ENCODE assay signal across 10 cellular contexts in the genomic region with DNA sequence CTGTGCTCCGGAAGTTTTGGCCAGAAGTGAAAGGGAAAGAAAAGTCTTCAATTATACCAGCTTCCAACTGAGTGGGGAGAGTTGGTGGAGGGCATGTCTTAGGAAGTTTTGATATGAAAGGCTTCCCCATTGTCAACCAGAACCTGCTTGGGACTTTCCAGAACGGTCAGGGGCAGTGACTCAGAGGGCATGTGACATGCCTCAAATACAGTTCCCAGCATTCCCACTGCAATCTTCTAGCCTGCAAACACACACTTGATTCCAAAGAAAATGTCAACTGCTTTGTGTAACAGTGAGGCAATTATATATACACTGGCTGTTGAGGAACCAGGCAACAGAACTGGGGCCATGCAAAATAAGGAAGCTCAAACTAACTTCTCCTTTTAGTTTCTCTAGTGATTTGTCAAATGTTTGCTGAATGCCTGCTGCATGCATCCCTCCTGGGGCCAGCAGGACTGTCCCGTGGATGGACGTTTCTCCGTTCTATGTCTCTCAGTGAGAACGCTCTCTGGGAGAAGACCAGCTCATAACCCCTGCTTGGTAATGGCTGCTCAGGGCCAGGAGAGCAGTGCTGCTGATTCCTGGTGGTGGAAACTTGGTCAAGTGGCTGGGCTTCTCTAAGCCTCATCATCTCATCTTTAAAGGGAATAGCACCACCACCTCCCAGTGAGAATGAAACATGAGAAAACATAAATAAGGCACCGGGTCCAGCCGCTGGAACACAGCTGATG. TPM values are rescaled to one million over a fixed set of nuclear protein-coding genes. Genes with fewer than 3 reads are reported as not detected.
A peak's percentile ranks its signal among the peaks of the same experiment; 100 is the strongest.
DNase-seq lines count a peak whose midpoint lies in the region; ATAC-seq and TF ChIP-seq lines count a peak whose summit lies in the region.
"Had no signal": no experiment of that assay in that cellular context is flagged by ENCODE, and none has a peak within 500 bp of the region (broad histone marks: within the 10 kb centered on the region; RNA-seq: fewer than 3 reads in every experiment).

No MANE protein-coding gene starts in this region.

- ATAC-seq in HG03460 (IDR thresholded peaks at IDR 0.05; ENCODE audit: unreplicated experiment) = peak; percentile 60
- ATAC-seq in activated CD8-positive, alpha-beta T cell treated with anti-CD3 and anti-CD28 coated beads, Interleukin-2, amount 10 ng/mL, durations not matched to agents 7 days and 5 days = no peak

- no peak overlapping the region for H2BK15ac ChIP-seq in mesendoderm (replicated peaks; ENCODE audit: low read depth)

- H3K4ac ChIP-seq in mesendoderm (ENCODE audit: low read depth, low read length) = no peak overlapping the region

- no peaks in the 10 kb centered on the region for H3K27me3 Mint-ChIP-seq in T-helper 1 cell treated with Interleukin-12 subunit alpha and Interleukin-12 subunit beta and Interleukin-4 antibody, amounts not matched to agents 30 μg/mL and 1 μg/mL, for 36 hours (ENCODE audit: low read depth)
- H3K27me3 Mint-ChIP-seq in activated CD8-positive, alpha-beta T cell treated with anti-CD3 and anti-CD28 coated beads, Interleukin-2, amount 10 ng/mL, durations not matched to agents 7 days and 5 days (ENCODE audit: low read depth) = no peaks in the 10 kb centered on the region

- H3K36me3 Mint-ChIP-seq in T-helper 1 cell treated with Interleukin-12 subunit alpha and Interleukin-12 subunit beta and Interleukin-4 antibody, amounts not matched to agents 30 μg/mL and 1 μg/mL, for 36 hours (ENCODE audit: low read depth) = peaks cover 52% of the 10 kb centered on the region
- H3K36me3 Mint-ChIP-seq in activated CD8-positive, alpha-beta T cell treated with anti-CD3 and anti-CD28 coated beads, Interleukin-2, amount 10 ng/mL, durations not matched to agents 7 days and 5 days (ENCODE audit: low read depth) = peaks cover 65% of the 10 kb centered on the region

- WGBS in mesendoderm (ENCODE audit: extremely low coverage, insufficient coverage, low lambda C conversion rate) = no CpG with 5 or more reads among the region's 8 CpGs

- peaks cover 33% of the 10 kb centered on the region for H3K36me3 ChIP-seq in mesendoderm (ENCODE audit: control insufficient read depth, insufficient read depth, low read length)

- peak overlapping the region; percentile 77 for H3K27ac Mint-ChIP-seq in T-helper 1 cell treated with Interleukin-12 subunit alpha and Interleukin-12 subunit beta and Interleukin-4 antibody, amounts not matched to agents 30 μg/mL and 1 μg/mL, for 36 hours
- peak overlapping the region; percentile 70 for H3K27ac Mint-ChIP-seq in activated CD8-positive, alpha-beta T cell treated with anti-CD3 and anti-CD28 coated beads, Interleukin-2, amount 10 ng/mL, durations not matched to agents 7 days and 5 days

- no peak overlapping the region for H3K27ac ChIP-seq in mesendoderm (ENCODE audit: low read depth, low read length)
- H3K27ac ChIP-seq: BLaER1 had no signal

- POLR2A ChIA-PET in activated CD8-positive, alpha-beta T cell treated with anti-CD3 and anti-CD28 coated beads, Interleukin-2, amount 10 ng/mL, durations not matched to agents 7 days and 5 days (lab: Charles Lee) = interaction anchor here (0.6 to 0.9 kb wide), 3 partner anchors 10 to 231 kb away, joined by 3 read pairs; no protein-coding TSS in a partner anchor

- H3K4me1 Mint-ChIP-seq in T-helper 1 cell treated with Interleukin-12 subunit alpha and Interleukin-12 subunit beta and Interleukin-4 antibody, amounts not matched to agents 30 μg/mL and 1 μg/mL, for 36 hours (ENCODE audit: low read depth) = peaks cover 27% of the 10 kb centered on the region
- peaks cover 14% of the 10 kb centered on the region for H3K4me1 Mint-ChIP-seq in activated CD8-positive, alpha-beta T cell treated with anti-CD3 and anti-CD28 coated beads, Interleukin-2, amount 10 ng/mL, durations not matched to agents 7 days and 5 days (ENCODE audit: low read depth)

- no peak overlapping the region for H3K18ac ChIP-seq in mesendoderm (ENCODE audit: low read length)

- H3K23ac ChIP-seq in mesendoderm (ENCODE audit: low read length) = no peak overlapping the region

- no peaks in the 10 kb centered on the region for H3K9me3 Mint-ChIP-seq in T-helper 1 cell treated with Interleukin-12 subunit alpha and Interleukin-12 subunit beta and Interleukin-4 antibody, amounts not matched to agents 30 μg/mL and 1 μg/mL, for 36 hours
- no peaks in the 10 kb centered on the region for H3K9me3 Mint-ChIP-seq in activated CD8-positive, alpha-beta T cell treated with anti-CD3 and anti-CD28 coated beads, Interleukin-2, amount 10 ng/mL, durations not matched to agents 7 days and 5 days (ENCODE audit: insufficient read depth)

- no peaks in the 10 kb centered on the region for H3K79me1 ChIP-seq in mesendoderm (ENCODE audit: low read length)

- no peaks in the 10 kb centered on the region for H3K27me3 ChIP-seq in mesendoderm (ENCODE audit: insufficient read depth, low read length, poor library complexity)
- H3K27me3 ChIP-seq: BLaER1 had no signal

- no peak overlapping the region for H3K9ac ChIP-seq in mesendoderm (ENCODE audit: low read length)
- H3K9ac ChIP-seq: BLaER1 had no signal

- H3K79me2 ChIP-seq in mesendoderm (ENCODE audit: control insufficient read depth, insufficient read depth, low read length) = no peaks in the 10 kb centered on the region

- H3K4me3 ChIP-seq in retinal pigment epithelial cell (ENCODE audit: low read length) (no peak overlapping the region), mesendoderm (ENCODE audit: low read length) (no peak overlapping the region)
- H3K4me3 ChIP-seq: BLaER1 had no signal

- H3K4me2 ChIP-seq in mesendoderm (ENCODE audit: low read length) = no peak overlapping the region
- H3K4me2 ChIP-seq: BLaER1 had no signal

- H3K56ac ChIP-seq in mesendoderm (ENCODE audit: low read length) = no peak overlapping the region

- no peak for TF ChIP-seq CTCF in retinal pigment epithelial cell (conservative IDR thresholded peaks at IDR 0.05; ENCODE audit: low read depth, low read length)

- H3K4me1 ChIP-seq in mesendoderm (ENCODE audit: control insufficient read depth, low read depth, low read length) = no peaks in the 10 kb centered on the region

- H2AK5ac ChIP-seq in mesendoderm (ENCODE audit: low read length) = no peak overlapping the region

- H3K4me3 Mint-ChIP-seq in T-helper 1 cell treated with Interleukin-12 subunit alpha and Interleukin-12 subunit beta and Interleukin-4 antibody, amounts not matched to agents 30 μg/mL and 1 μg/mL, for 36 hours = peak overlapping the region; percentile 37
- no peak overlapping the region for H3K4me3 Mint-ChIP-seq in activated CD8-positive, alpha-beta T cell treated with anti-CD3 and anti-CD28 coated beads, Interleukin-2, amount 10 ng/mL, durations not matched to agents 7 days and 5 days

- no peak overlapping the region for H2BK120ac ChIP-seq in mesendoderm (ENCODE audit: low read depth, low read length)

- DNase-seq in T-helper 1 cell (no peak), glomerular endothelial cell (ENCODE audit: extremely low read depth, low read depth, low spot score) (peak; percentile 64), retinal pigment epithelial cell (ENCODE audit: low read depth) (peak; percentile 59), mesendoderm (no peak)
- DNase-seq in activated CD8-positive, alpha-beta T cell treated with anti-CD3 and anti-CD28 coated beads, Interleukin-2, amount 10 ng/mL, durations not matched to agents 7 days and 5 days = no peak
- DNase-seq in activated effector memory CD4-positive, alpha-beta T cell treated with Interleukin-2 at 50 U/mL for 16 hours = no peak

- H4K8ac ChIP-seq in mesendoderm (ENCODE audit: low read depth, low read length) = no peak overlapping the region

- CTCF ChIA-PET in activated CD8-positive, alpha-beta T cell treated with anti-CD3 and anti-CD28 coated beads, Interleukin-2, amount 10 ng/mL, durations not matched to agents 7 days and 5 days (lab: Charles Lee) = interaction anchor here (2.5 kb wide), 1 partner anchor 36 kb away, joined by 6 read pairs; no protein-coding TSS in a partner anchor

- H4K5ac ChIP-seq in mesendoderm (ENCODE audit: low read length) = no peak overlapping the region

- H2BK5ac ChIP-seq in mesendoderm (ENCODE audit: low read length) = no peak overlapping the region

RNA-seq across cellular contexts. Expression of a gene that starts 18.3 kb away (rescaled TPM):
- total RNA-seq in activated CD8-positive, alpha-beta T cell treated with anti-CD3 and anti-CD28 coated beads, Interleukin-2, amount 10 ng/mL, durations not matched to agents 7 days and 5 days = not detected
- 0.05 TPM in 1 of 2 replicates, not detected in the other for total RNA-seq in glomerular endothelial cell
- polyA plus RNA-seq in mesendoderm (2013, experiment 1 of 2) = not detected
- polyA plus RNA-seq in mesendoderm (2013, experiment 2 of 2) = not detected
- total RNA-seq: subcutaneous adipose tissue had no signal

RNA-seq across cellular contexts. Expression of a gene that starts 34.8 kb away (rescaled TPM):
- total RNA-seq in activated CD8-positive, alpha-beta T cell treated with anti-CD3 and anti-CD28 coated beads, Interleukin-2, amount 10 ng/mL, durations not matched to agents 7 days and 5 days = 1 to 10 TPM; 7.2 to 7.9 TPM
- 15.5 and 22.2 TPM in 2 replicates for total RNA-seq in glomerular endothelial cell
- polyA plus RNA-seq in mesendoderm (2013, experiment 1 of 2) = 10.0 TPM
- 8.8 TPM for polyA plus RNA-seq in mesendoderm (2013, experiment 2 of 2)

RNA-seq across cellular contexts. Expression of a gene that starts 35.2 kb away (rescaled TPM):
- total RNA-seq in activated CD8-positive, alpha-beta T cell treated with anti-CD3 and anti-CD28 coated beads, Interleukin-2, amount 10 ng/mL, durations not matched to agents 7 days and 5 days = 10 to 100 TPM; 29.7 to 29.9 TPM
- total RNA-seq in glomerular endothelial cell = 119 and 175 TPM in 2 replicates
- polyA plus RNA-seq in mesendoderm (2013, experiment 1 of 2) = 29.6 TPM
- 31.1 TPM for polyA plus RNA-seq in mesendoderm (2013, experiment 2 of 2)

Comparison
In these comparisons a context has a peak if more than half of its experiments do, and no peak if none do; other contexts are left out.
1. DNase-seq: peak in glomerular endothelial cell (single experiment) and retinal pigment epithelial cell (single experiment); none in T-helper 1 cell (0 of 5), activated CD8-positive, alpha-beta T cell treated with anti-CD3 and anti-CD28 coated beads, Interleukin-2, amount 10 ng/mL, durations not matched to agents 7 days and 5 days (single experiment), mesendoderm (single experiment) and activated effector memory CD4-positive, alpha-beta T cell treated with Interleukin-2 at 50 U/mL for 16 hours (single experiment).